In the genomic region with DNA sequence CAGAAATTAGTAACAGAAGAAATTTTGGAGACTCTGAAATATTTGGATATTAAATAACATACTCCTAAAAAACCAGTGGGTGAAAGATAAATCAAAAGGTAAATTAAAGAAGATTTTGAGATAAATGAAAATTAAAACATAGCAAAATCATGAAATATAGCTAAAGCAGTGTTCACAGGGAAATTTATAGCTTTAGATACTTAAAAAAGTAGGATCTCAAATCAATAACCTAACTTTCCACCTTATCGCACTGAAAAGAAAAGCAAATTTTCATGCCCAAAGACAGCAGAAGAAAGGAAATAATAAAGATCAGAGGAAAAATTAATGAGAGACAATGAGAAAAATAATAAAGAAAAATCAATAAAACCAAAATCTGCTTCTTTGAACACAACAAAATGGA, we compare ENCODE assay signal across 27 cellular contexts.
DNase-seq lines count a peak whose midpoint lies in the region; ATAC-seq and TF ChIP-seq lines count a peak whose summit lies in the region.
"Had no signal": no experiment of that assay in that cellular context is flagged by ENCODE, and none has a peak within 500 bp of the region (broad histone marks: within the 10 kb centered on the region; RNA-seq: fewer than 3 reads in every experiment).

No MANE protein-coding gene starts in this region.

- no peaks in the 10 kb centered on the region for H3K9me3 ChIP-seq in SK-N-SH
- H3K9me3 ChIP-seq: A549; BE2C; BLaER1; BLaER1 treated with 17β-estradiol and CSF1 and Interleukin-3, amounts not matched to agents 10 nM and 100 nM; Caco-2 had no signal

- ATAC-seq in SK-N-SH treated with all-trans-retinoic acid at 6 μM for 48 hours, result no peak
- ATAC-seq: A549; CD8-positive, alpha-beta T cell had no signal

- H3K4me1 ChIP-seq in SK-N-SH (ENCODE audit: control insufficient read depth in 1 of 2, insufficient read depth in 2 of 2, low read depth in 1 of 2, low read length in 1 of 2), result peaks cover 0 to 6% of the 10 kb centered on the region in 2 experiments; a peak in 1 of 4 replicates
- H3K4me1 ChIP-seq: A549; BLaER1; BLaER1 treated with 17β-estradiol and CSF1 and Interleukin-3, amounts not matched to agents 10 nM and 100 nM; Caco-2 had no signal

- no peak overlapping the region for H3K27ac ChIP-seq in SK-N-SH (ENCODE audit: low read depth in 2 of 2, low read length in 1 of 2)
- H3K27ac ChIP-seq: 22Rv1; A549; BLaER1; BLaER1 treated with 17β-estradiol and CSF1 and Interleukin-3, amounts not matched to agents 10 nM and 100 nM; C4-2B had no signal

- TF ChIP-seq RAD21 in SK-N-SH (IDR thresholded peaks at IDR 0.05; ENCODE audit: low read length), result no peak

- no peaks in the 10 kb centered on the region for H3K79me2 ChIP-seq in SK-N-SH (ENCODE audit: insufficient read depth)

- no peak overlapping the region for H3K4me2 ChIP-seq in SK-N-SH
- H3K4me2 ChIP-seq: A549; BLaER1; BLaER1 treated with 17β-estradiol and CSF1 and Interleukin-3, amounts not matched to agents 10 nM and 100 nM had no signal

- CTCF ChIA-PET in SK-N-SH (lab: Yijun Ruan, JAX), result no interaction called here

- H4K20me1 ChIP-seq in SK-N-SH (ENCODE audit: insufficient read depth), result no peaks in the 10 kb centered on the region
- H4K20me1 ChIP-seq: BLaER1; BLaER1 treated with 17β-estradiol and CSF1 and Interleukin-3, amounts not matched to agents 10 nM and 100 nM had no signal

- H3K36me3 ChIP-seq in SK-N-SH (replicated peaks in 1 of 2; ENCODE audit: control insufficient read depth in 1 of 2, insufficient read depth in 2 of 2, low read length in 1 of 2), result peaks cover 0 to 6% of the 10 kb centered on the region in 2 experiments
- H3K36me3 ChIP-seq: BE2C; BLaER1; BLaER1 treated with 17β-estradiol and CSF1 and Interleukin-3, amounts not matched to agents 10 nM and 100 nM had no signal

- no peak for TF ChIP-seq CTCF in SK-N-SH (IDR thresholded peaks at IDR 0.05)

- H3F3A ChIP-seq in SK-N-SH (replicated peaks; ENCODE audit: insufficient read depth), result no peaks in the 10 kb centered on the region

- no peak for DNase-seq in SK-N-SH
- DNase-seq: 8988T; ACHN; AML-193; BE2C; C1 segment of cervical spinal cord; Caco-2; Calu3; CD4-positive, alpha-beta memory T cell; CD4-positive, alpha-beta T cell; CD4-positive, CD25-positive, alpha-beta regulatory T cell; CD8-positive, alpha-beta memory T cell; CD8-positive, alpha-beta T cell; COR-L47; DMS 273 treated with DMSO at 0.1 percent for 48 hours; DMS153; DMS53; DMS79; DMS79 treated with DMSO at 0.1 percent for 48 hours; DND-41; EL had no signal

- TF ChIP-seq EP300 in SK-N-SH (IDR thresholded peaks at IDR 0.05; ENCODE audit: borderline replicate concordance in 1 of 2, low read depth in 1 of 2, low read length in 1 of 2), result no peak

- no peak overlapping the region for H3K9ac ChIP-seq in SK-N-SH
- H3K9ac ChIP-seq: BLaER1; BLaER1 treated with 17β-estradiol and CSF1 and Interleukin-3, amounts not matched to agents 10 nM and 100 nM had no signal

- POLR2A ChIA-PET in SK-N-SH (lab: Yijun Ruan, JAX), result no interaction called here

- no peak overlapping the region for H3K4me3 ChIP-seq in SK-N-SH (ENCODE audit: low read depth in 2 of 2, low read length in 1 of 2)
- H3K4me3 ChIP-seq: A549; BLaER1; BLaER1 treated with 17β-estradiol and CSF1 and Interleukin-3, amounts not matched to agents 10 nM and 100 nM had no signal

- no peaks in the 10 kb centered on the region for H3K27me3 ChIP-seq in SK-N-SH (ENCODE audit: insufficient read depth)
- H3K27me3 ChIP-seq: BE2C; BLaER1; BLaER1 treated with 17β-estradiol and CSF1 and Interleukin-3, amounts not matched to agents 10 nM and 100 nM had no signal

- WGBS in SK-N-SH (ENCODE audit: low lambda C conversion rate), result 94% methylated on average over 1 of the region's 1 CpG

- no peaks in the 10 kb centered on the region for H3K9me2 ChIP-seq in SK-N-SH

- no peak overlapping the region for H2AFZ ChIP-seq in SK-N-SH (ENCODE audit: low read depth)

TF ChIP-seq in SK-N-SH treated with all-trans-retinoic acid at 6 μM for 48 hours, 23 proteins besides CTCF, POLR2A, EP300 and RAD21:
- no peak for TF ChIP-seq TOX (CRISPR knock-in tag; IDR thresholded peaks at IDR 0.05; ENCODE audit: borderline replicate concordance)
- TF ChIP-seq ZFP30 (CRISPR knock-in tag; IDR thresholded peaks at IDR 0.05), result peak; percentile 91
- no peak for TF ChIP-seq GLIS3 (CRISPR knock-in tag; IDR thresholded peaks at IDR 0.05)
- TF ChIP-seq TCF4 (CRISPR knock-in tag; IDR thresholded peaks at IDR 0.05; ENCODE audit: borderline replicate concordance), result no peak

TF ChIP-seq in SK-N-SH, 30 proteins besides CTCF, POLR2A, EP300 and RAD21:
- TF ChIP-seq EZH2phosphoT487 (IDR thresholded peaks at IDR 0.05; ENCODE audit: borderline replicate concordance, low read depth) (no peak), FOSL2 (IDR thresholded peaks at IDR 0.05; ENCODE audit: borderline replicate concordance, low read depth) (no peak), NFIC (IDR thresholded peaks at IDR 0.05; ENCODE audit: borderline replicate concordance) (no peak), GABPA (IDR thresholded peaks at IDR 0.05; ENCODE audit: low read depth) (no peak)
- TF ChIP-seq, protein P1, sequence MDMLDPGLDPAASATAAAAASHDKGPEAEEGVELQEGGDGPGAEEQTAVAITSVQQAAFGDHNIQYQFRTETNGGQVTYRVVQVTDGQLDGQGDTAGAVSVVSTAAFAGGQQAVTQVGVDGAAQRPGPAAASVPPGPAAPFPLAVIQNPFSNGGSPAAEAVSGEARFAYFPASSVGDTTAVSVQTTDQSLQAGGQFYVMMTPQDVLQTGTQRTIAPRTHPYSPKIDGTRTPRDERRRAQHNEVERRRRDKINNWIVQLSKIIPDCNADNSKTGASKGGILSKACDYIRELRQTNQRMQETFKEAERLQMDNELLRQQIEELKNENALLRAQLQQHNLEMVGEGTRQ (IDR thresholded peaks at IDR 0.05; ENCODE audit: borderline replicate concordance, low read depth, low read length), result no peak
